ENCODE assay signal across 1 cellular context in genomic region chr11:90134420-90135003, GRCh38.
TF ChIP-seq lines count a peak whose summit lies in the region.

TSS of gene NAALAD2 (plus strand) at chr11:90134663. CDS start at chr11:90134759, 96 bp downstream.

TF ChIP-seq in HepG2, 621 proteins besides CTCF, POLR2A, EP300 and RAD21 (continued from another document):
- TF ChIP-seq, protein P1, sequence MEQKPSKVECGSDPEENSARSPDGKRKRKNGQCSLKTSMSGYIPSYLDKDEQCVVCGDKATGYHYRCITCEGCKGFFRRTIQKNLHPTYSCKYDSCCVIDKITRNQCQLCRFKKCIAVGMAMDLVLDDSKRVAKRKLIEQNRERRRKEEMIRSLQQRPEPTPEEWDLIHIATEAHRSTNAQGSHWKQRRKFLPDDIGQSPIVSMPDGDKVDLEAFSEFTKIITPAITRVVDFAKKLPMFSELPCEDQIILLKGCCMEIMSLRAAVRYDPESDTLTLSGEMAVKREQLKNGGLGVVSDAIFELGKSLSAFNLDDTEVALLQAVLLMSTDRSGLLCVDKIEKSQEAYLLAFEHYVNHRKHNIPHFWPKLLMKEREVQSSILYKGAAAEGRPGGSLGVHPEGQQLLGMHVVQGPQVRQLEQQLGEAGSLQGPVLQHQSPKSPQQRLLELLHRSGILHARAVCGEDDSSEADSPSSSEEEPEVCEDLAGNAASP (CRISPR knock-in tag; IDR thresholded peaks at IDR 0.05; ENCODE audit: borderline replicate concordance), result peak; percentile 93; the same call in 1 of the 2 replicates
- TF ChIP-seq ZFP1 (CRISPR knock-in tag; IDR thresholded peaks at IDR 0.05) (no peak), HNF4G (IDR thresholded peaks at IDR 0.05; ENCODE audit: borderline replicate concordance, low read depth, low read length) (no peak), HNF4G (CRISPR knock-in tag; IDR thresholded peaks at IDR 0.05; ENCODE audit: borderline replicate concordance, low read depth) (peak; percentile 39; the same call in 1 of the 2 replicates), ARNT2 (CRISPR knock-in tag; IDR thresholded peaks at IDR 0.05; ENCODE audit: low read depth) (0 out of 2 replicates have a peak, but pooled peaks have one; percentile 23), PLSCR1 (CRISPR knock-in tag; IDR thresholded peaks at IDR 0.05; ENCODE audit: borderline replicate concordance) (no peak), PATZ1 (CRISPR knock-in tag; IDR thresholded peaks at IDR 0.05) (0 out of 2 replicates have a peak, but pooled peaks have one; percentile 23), ZNF20 (CRISPR knock-in tag; IDR thresholded peaks at IDR 0.05) (no peak), ZNF768 (CRISPR knock-in tag; IDR thresholded peaks at IDR 0.05) (peak; percentile 59; the same call in 1 of the 2 replicates), NR2F6 (IDR thresholded peaks at IDR 0.05) (peak; percentile 51; the same call in 1 of the 2 replicates), NR2F6 (CRISPR knock-in tag; IDR thresholded peaks at IDR 0.05) (peak; percentile 63), RBFOX2 (IDR thresholded peaks at IDR 0.05; ENCODE audit: low read depth, low read length) (0 out of 2 replicates have a peak, but pooled peaks have one; percentile 41), ZNF543 (CRISPR knock-in tag; IDR thresholded peaks at IDR 0.05) (no peak), CHD2 (IDR thresholded peaks at IDR 0.05; ENCODE audit: low read depth, low read length) (no peak), ZNF747 (CRISPR knock-in tag; IDR thresholded peaks at IDR 0.05; ENCODE audit: borderline replicate concordance) (no peak), IKZF1 (IDR thresholded peaks at IDR 0.05) (no peak), PITX1 (CRISPR knock-in tag; IDR thresholded peaks at IDR 0.05) (no peak), TBP (CRISPR knock-in tag; IDR thresholded peaks at IDR 0.05) (no peak), ZNF629 (CRISPR knock-in tag; conservative IDR thresholded peaks at IDR 0.05) (no peak), AGO2 (optimal IDR thresholded peaks at IDR 0.05; ENCODE audit: low read depth, low read length) (no peak)
- TF ChIP-seq, protein P2, sequence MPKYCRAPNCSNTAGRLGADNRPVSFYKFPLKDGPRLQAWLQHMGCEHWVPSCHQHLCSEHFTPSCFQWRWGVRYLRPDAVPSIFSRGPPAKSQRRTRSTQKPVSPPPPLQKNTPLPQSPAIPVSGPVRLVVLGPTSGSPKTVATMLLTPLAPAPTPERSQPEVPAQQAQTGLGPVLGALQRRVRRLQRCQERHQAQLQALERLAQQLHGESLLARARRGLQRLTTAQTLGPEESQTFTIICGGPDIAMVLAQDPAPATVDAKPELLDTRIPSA (CRISPR knock-in tag; IDR thresholded peaks at IDR 0.05; ENCODE audit: borderline replicate concordance), result no peak
- TF ChIP-seq, protein P3, sequence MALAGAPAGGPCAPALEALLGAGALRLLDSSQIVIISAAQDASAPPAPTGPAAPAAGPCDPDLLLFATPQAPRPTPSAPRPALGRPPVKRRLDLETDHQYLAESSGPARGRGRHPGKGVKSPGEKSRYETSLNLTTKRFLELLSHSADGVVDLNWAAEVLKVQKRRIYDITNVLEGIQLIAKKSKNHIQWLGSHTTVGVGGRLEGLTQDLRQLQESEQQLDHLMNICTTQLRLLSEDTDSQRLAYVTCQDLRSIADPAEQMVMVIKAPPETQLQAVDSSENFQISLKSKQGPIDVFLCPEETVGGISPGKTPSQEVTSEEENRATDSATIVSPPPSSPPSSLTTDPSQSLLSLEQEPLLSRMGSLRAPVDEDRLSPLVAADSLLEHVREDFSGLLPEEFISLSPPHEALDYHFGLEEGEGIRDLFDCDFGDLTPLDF (CRISPR knock-in tag; IDR thresholded peaks at IDR 0.05), result peak; percentile 58; the same call in 1 of the 2 replicates
- TF ChIP-seq, protein P4, sequence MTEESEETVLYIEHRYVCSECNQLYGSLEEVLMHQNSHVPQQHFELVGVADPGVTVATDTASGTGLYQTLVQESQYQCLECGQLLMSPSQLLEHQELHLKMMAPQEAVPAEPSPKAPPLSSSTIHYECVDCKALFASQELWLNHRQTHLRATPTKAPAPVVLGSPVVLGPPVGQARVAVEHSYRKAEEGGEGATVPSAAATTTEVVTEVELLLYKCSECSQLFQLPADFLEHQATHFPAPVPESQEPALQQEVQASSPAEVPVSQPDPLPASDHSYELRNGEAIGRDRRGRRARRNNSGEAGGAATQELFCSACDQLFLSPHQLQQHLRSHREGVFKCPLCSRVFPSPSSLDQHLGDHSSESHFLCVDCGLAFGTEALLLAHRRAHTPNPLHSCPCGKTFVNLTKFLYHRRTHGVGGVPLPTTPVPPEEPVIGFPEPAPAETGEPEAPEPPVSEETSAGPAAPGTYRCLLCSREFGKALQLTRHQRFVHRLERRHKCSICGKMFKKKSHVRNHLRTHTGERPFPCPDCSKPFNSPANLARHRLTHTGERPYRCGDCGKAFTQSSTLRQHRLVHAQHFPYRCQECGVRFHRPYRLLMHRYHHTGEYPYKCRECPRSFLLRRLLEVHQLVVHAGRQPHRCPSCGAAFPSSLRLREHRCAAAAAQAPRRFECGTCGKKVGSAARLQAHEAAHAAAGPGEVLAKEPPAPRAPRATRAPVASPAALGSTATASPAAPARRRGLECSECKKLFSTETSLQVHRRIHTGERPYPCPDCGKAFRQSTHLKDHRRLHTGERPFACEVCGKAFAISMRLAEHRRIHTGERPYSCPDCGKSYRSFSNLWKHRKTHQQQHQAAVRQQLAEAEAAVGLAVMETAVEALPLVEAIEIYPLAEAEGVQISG (CRISPR knock-in tag; IDR thresholded peaks at IDR 0.05), result no peak
- TF ChIP-seq, protein P5, sequence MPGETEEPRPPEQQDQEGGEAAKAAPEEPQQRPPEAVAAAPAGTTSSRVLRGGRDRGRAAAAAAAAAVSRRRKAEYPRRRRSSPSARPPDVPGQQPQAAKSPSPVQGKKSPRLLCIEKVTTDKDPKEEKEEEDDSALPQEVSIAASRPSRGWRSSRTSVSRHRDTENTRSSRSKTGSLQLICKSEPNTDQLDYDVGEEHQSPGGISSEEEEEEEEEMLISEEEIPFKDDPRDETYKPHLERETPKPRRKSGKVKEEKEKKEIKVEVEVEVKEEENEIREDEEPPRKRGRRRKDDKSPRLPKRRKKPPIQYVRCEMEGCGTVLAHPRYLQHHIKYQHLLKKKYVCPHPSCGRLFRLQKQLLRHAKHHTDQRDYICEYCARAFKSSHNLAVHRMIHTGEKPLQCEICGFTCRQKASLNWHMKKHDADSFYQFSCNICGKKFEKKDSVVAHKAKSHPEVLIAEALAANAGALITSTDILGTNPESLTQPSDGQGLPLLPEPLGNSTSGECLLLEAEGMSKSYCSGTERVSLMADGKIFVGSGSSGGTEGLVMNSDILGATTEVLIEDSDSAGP (CRISPR knock-in tag; IDR thresholded peaks at IDR 0.05; ENCODE audit: borderline replicate concordance), result peak; percentile 42; the same call in 1 of the 2 replicates
